In genomic region chr11:75754933-75755332, GRCh38 we compare ENCODE assay signal across 11 cellular contexts. TPM values are rescaled to one million over a fixed set of nuclear protein-coding genes. Genes with fewer than 3 reads are reported as not detected.
"Had no signal": no experiment of that assay in that cellular context is flagged by ENCODE, and none has a peak within 500 bp of the region (broad histone marks: within the 10 kb centered on the region; RNA-seq: fewer than 3 reads in every experiment).

No MANE protein-coding gene starts in this region.

RNA-seq across cellular contexts. Expression of gene MOGAT2, which starts 37.3 kb away (rescaled TPM):
- total RNA-seq: naive thymus-derived CD4-positive, alpha-beta T cell; natural killer cell; occipital lobe; osteoblast; progenitor cell of endocrine pancreas; psoas muscle; renal cortical epithelial cell; smooth muscle cell; upper lobe of right lung had no signal
- polyA plus RNA-seq: naive thymus-derived CD4-positive, alpha-beta T cell; neural cell; ovary; smooth muscle cell had no signal
